Comparison of ENCODE assay signal across 28 cellular contexts in the genomic region with DNA sequence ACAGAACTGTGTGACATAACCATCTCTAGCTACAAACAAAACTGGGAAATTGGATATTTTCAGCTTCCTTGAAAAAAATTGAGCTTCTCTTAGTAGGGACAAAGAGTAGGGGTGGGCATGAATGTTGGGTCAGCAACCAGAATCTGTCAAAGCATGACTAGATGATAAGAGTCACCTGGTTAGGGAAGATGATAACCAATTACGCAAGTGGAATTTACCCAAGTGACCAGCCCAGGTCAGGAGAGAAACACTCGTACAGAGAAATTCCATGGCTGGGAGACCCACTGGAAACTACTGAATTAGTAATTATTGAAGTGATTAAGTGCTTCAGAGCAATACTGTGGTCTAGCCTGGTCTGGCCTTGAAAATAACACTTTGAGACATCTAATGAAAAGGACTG.
"Had no signal": no experiment of that assay in that cellular context is flagged by ENCODE, and none has a peak within 500 bp of the region (broad histone marks: within the 10 kb centered on the region; RNA-seq: fewer than 3 reads in every experiment).

No MANE protein-coding gene starts in this region.

- H3K27me3 ChIP-seq: colonic mucosa, esophagus squamous epithelium, foreskin keratinocyte, gastrocnemius medialis, gastroesophageal sphincter had no signal

- H3K4me1 Mint-ChIP-seq: endodermal cell had no signal

- H3K4me3 ChIP-seq: colonic mucosa, coronary artery, dorsolateral prefrontal cortex, esophagus squamous epithelium, gastrocnemius medialis, gastroesophageal sphincter, heart left ventricle, heart right ventricle had no signal

- H3K9me3 ChIP-seq: colonic mucosa, gastrocnemius medialis, gastroesophageal sphincter had no signal

- H3K27me3 Mint-ChIP-seq: effector memory CD8-positive, alpha-beta T cell had no signal

- H3K27ac ChIP-seq: colonic mucosa, coronary artery, dorsolateral prefrontal cortex, epithelial cell of prostate, esophagus squamous epithelium, foreskin keratinocyte, gastrocnemius medialis, gastroesophageal sphincter, heart left ventricle, heart right ventricle had no signal

- H3K4me1 ChIP-seq: colonic mucosa, gastrocnemius medialis, gastroesophageal sphincter, heart left ventricle, heart right ventricle had no signal

- H3K27ac Mint-ChIP-seq: dendritic cell treated with granulocyte-macrophage colony-stimulating factor and Interleukin-4, amounts not matched to agents 40 ng/mL and 50 ng/mL, for 4 days; effector memory CD8-positive, alpha-beta T cell; endodermal cell had no signal

- ATAC-seq: effector memory CD8-positive, alpha-beta T cell; esophagus mucosa; foreskin keratinocyte; gastrocnemius medialis; gastroesophageal sphincter; heart left ventricle; heart right ventricle had no signal

- DNase-seq: colonic mucosa; cortex of kidney; dermis blood vessel endothelial cell; dorsolateral prefrontal cortex; effector CD4-positive, alpha-beta T cell; effector CD8-positive, alpha-beta T cell; effector memory CD4-positive, alpha-beta T cell; effector memory CD8-positive, alpha-beta T cell; endodermal cell; erythroblast; esophagus squamous epithelium; foreskin fibroblast; foreskin melanocyte; gastrocnemius medialis; glutamatergic neuron; head of caudate nucleus; heart left ventricle; heart right ventricle had no signal

- H3K4me3 Mint-ChIP-seq: dendritic cell treated with granulocyte-macrophage colony-stimulating factor and Interleukin-4, amounts not matched to agents 40 ng/mL and 50 ng/mL, for 4 days; effector memory CD8-positive, alpha-beta T cell; endodermal cell had no signal

- FAIRE-seq: colon, endometrium, endothelial cell of umbilical vein, frontal cortex had no signal

- H3K36me3 ChIP-seq: colonic mucosa, esophagus squamous epithelium, gastrocnemius medialis, gastroesophageal sphincter, heart left ventricle, heart right ventricle had no signal
